Comparison of ENCODE assay signal across 20 cellular contexts in the genomic region with DNA sequence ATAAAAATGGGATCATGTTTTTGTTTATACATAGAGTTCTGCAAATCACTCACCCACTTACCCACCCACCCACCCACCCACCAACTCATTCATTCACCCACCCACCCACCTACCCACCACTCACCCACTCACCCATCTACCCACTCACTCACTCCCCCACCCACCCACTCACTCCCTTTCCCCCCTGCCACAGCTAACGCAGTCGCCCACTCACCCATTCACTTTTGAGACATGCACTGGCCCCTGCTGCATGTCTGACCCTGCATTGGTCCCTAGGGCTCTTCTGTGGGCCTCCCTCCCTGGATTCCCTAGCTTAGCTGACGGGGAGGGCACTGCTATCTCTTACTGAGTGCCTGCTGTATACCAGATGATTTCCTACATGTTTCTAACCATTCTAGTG.
A peak's percentile ranks its signal among the peaks of the same experiment; 100 is the strongest.
DNase-seq lines count a peak whose midpoint lies in the region; FAIRE-seq and TF ChIP-seq lines count a peak whose summit lies in the region.
"Had no signal": no experiment of that assay in that cellular context is flagged by ENCODE, and none has a peak within 500 bp of the region (broad histone marks: within the 10 kb centered on the region; RNA-seq: fewer than 3 reads in every experiment).

No MANE protein-coding gene starts in this region.

- no peak overlapping the region for H2AFZ ChIP-seq in H1 (ENCODE audit: low read length)
- H2AFZ ChIP-seq: GM23248 had no signal

- no peaks in the 10 kb centered on the region for H3K36me3 Mint-ChIP-seq in CD8-positive, alpha-beta memory T cell
- H3K36me3 Mint-ChIP-seq: CD4-positive, alpha-beta memory T cell had no signal

- H3K4me2 ChIP-seq in BLaER1 (peak overlapping the region; percentile 97; the same call in 1 of the 2 replicates), H1 (ENCODE audit: insufficient read depth in 1 of 2, low read depth in 2 of 2, low read length in 2 of 2) (no peak overlapping the region)

- H2BK120ac ChIP-seq in H1 (replicated peaks; ENCODE audit: low read depth, low read length), result no peak overlapping the region

- H3K9me3 ChIP-seq in BLaER1 (no peaks in the 10 kb centered on the region), HEK293 (ENCODE audit: control insufficient read depth, insufficient read depth, low read depth, low read length) (no peaks in the 10 kb centered on the region), H1 (ENCODE audit: insufficient read depth in 2 of 2, low read depth in 1 of 2, low read length in 1 of 2) (no peaks in the 10 kb centered on the region)
- no peaks in the 10 kb centered on the region for H3K9me3 ChIP-seq in CD8-positive, alpha-beta memory T cell (ENCODE audit: low read length)
- H3K9me3 ChIP-seq: Caco-2, HAP-1 had no signal

- H2BK15ac ChIP-seq in H1 (ENCODE audit: low read length), result peak overlapping the region; percentile 72; the same call in 1 of the 2 replicates

- H3K27ac ChIP-seq in BLaER1 (no peak overlapping the region), HEK293 (ENCODE audit: extremely low read depth, low read depth, low read length) (no peak overlapping the region), H1 (ENCODE audit: low read depth, low read length) (no peak overlapping the region)
- H3K27ac ChIP-seq in CD8-positive, alpha-beta memory T cell (ENCODE audit: low read depth, low read length), result no peak overlapping the region
- H3K27ac ChIP-seq: 22Rv1, GM23248 had no signal

- H3K79me2 ChIP-seq in H1 (ENCODE audit: control insufficient read depth in 1 of 2, insufficient read depth in 2 of 2, low read length in 2 of 2), result no peaks in the 10 kb centered on the region

- 0 out of 2 replicates have a peak overlapping the region, but pooled peaks have one; percentile 9 for H2BK20ac ChIP-seq in H1 (ENCODE audit: low read length)

- POLR2A ChIA-PET in HEK293 (lab: Yijun Ruan, JAX), result no interaction called here
- POLR2A ChIA-PET in H1 (lab: Charles Lee; ENCODE audit: partially characterized antibody), result interaction anchor here (0.6 kb wide), 1 partner anchor 18 kb away, joined by 3 read pairs; no protein-coding TSS in a partner anchor
- POLR2A ChIA-PET in CD8-positive, alpha-beta memory T cell (lab: Charles Lee), result no interaction called here

- no peak overlapping the region for H3K4ac ChIP-seq in H1 (replicated peaks; ENCODE audit: insufficient read length, low read depth, low read length)

- H4K5ac ChIP-seq in H1 (ENCODE audit: insufficient read length, low read depth, low read length), result no peak overlapping the region

- TF ChIP-seq POLR2A in H1 (IDR thresholded peaks at IDR 0.05; ENCODE audit: control extremely low read depth in 1 of 2, low read depth in 2 of 2, low read length in 2 of 2), result no peak

- no peak overlapping the region; the same call in 1 of the 2 replicates for H4K8ac ChIP-seq in H1 (ENCODE audit: extremely low read depth, insufficient read depth, low read length)

- no peak overlapping the region for H3K27ac Mint-ChIP-seq in CD8-positive, alpha-beta memory T cell
- H3K27ac Mint-ChIP-seq: B cell had no signal

- no peaks in the 10 kb centered on the region; the same call in 1 of the 2 replicates for H3K23me2 ChIP-seq in H1 (ENCODE audit: low read depth, low read length)

- TF ChIP-seq EP300 in H1 (IDR thresholded peaks at IDR 0.05; ENCODE audit: borderline replicate concordance in 1 of 2, low read depth in 2 of 2, low read length in 2 of 2), result no peak

- H3K4me1 ChIP-seq in BLaER1 (peaks cover 67% of the 10 kb centered on the region), HEK293 (ENCODE audit: control insufficient read depth, insufficient read depth, low read length) (no peaks in the 10 kb centered on the region), H1 (replicated peaks in 1 of 4; ENCODE audit: control insufficient read depth in 3 of 4, insufficient read depth in 4 of 4, low read length in 3 of 4) (peaks cover 12 to 32% (median 23%) of the 10 kb centered on the region in 4 experiments)
- H3K4me1 ChIP-seq in CD8-positive, alpha-beta memory T cell (ENCODE audit: insufficient read depth, low read length), result no peaks in the 10 kb centered on the region
- H3K4me1 ChIP-seq: Caco-2, HAP-1 had no signal

- no peaks in the 10 kb centered on the region for H3K79me1 ChIP-seq in H1 (ENCODE audit: low read depth, low read length)

- H3K27me3 ChIP-seq in BLaER1 (no peaks in the 10 kb centered on the region), H1 (replicated peaks in 1 of 4; ENCODE audit: control insufficient read depth in 3 of 4, extremely low read depth in 1 of 4, insufficient read depth in 3 of 4, low read length in 3 of 4) (no peaks in the 10 kb centered on the region; a peak in 1 of 7 replicates)
- no peaks in the 10 kb centered on the region for H3K27me3 ChIP-seq in CD8-positive, alpha-beta memory T cell (ENCODE audit: insufficient read depth, low read length, poor library complexity, severe bottlenecking)

- no peak overlapping the region for H3K4me3 ChIP-seq in BLaER1
- no peak overlapping the region for H3K4me3 ChIP-seq in HEK293 (ENCODE audit: low read depth, low read length)
- no peak overlapping the region for H3K4me3 ChIP-seq in H1 (ENCODE audit: extremely low read depth in 1 of 4, insufficient read depth in 2 of 4, low read depth in 3 of 4, low read length in 4 of 4)
- no peak overlapping the region for H3K4me3 ChIP-seq in CD8-positive, alpha-beta memory T cell (ENCODE audit: low read length)
- H3K4me3 ChIP-seq: GM12878, GM23248, HAP-1 had no signal

- no peak overlapping the region for H3K14ac ChIP-seq in H1 (ENCODE audit: insufficient read length)

- 0 out of 2 replicates have a peak overlapping the region, but pooled peaks have one; percentile 68 for H2BK12ac ChIP-seq in H1 (ENCODE audit: low read depth, low read length)

- no peak overlapping the region for H3K23ac ChIP-seq in H1 (ENCODE audit: insufficient read length)

- no peak for TF ChIP-seq CTCF in HEK293 (tag by site-specific recombination; IDR thresholded peaks at IDR 0.05)
- TF ChIP-seq CTCF in H1 (IDR thresholded peaks at IDR 0.05; ENCODE audit: control extremely low read depth in 1 of 3, insufficient read depth in 1 of 3, low read depth in 1 of 3, low read length in 3 of 3), result no peak

- no peak overlapping the region for H3K4me3 Mint-ChIP-seq in CD8-positive, alpha-beta memory T cell
- H3K4me3 Mint-ChIP-seq: B cell; CD4-positive, alpha-beta memory T cell had no signal

- H3K9ac ChIP-seq in BLaER1, result no peak overlapping the region; the same call in 1 of the 2 replicates
- H3K9ac ChIP-seq in H1 (replicated peaks in 1 of 4; ENCODE audit: extremely low read depth in 1 of 4, low read depth in 3 of 4, low read length in 3 of 4), result no peak overlapping the region
- H3K9ac ChIP-seq: GM23248 had no signal

- H3K4me1 Mint-ChIP-seq in CD8-positive, alpha-beta memory T cell, result peaks cover 0 to 9% (median 0%) of the 10 kb centered on the region in 3 donors
- H3K4me1 Mint-ChIP-seq: B cell; CD4-positive, alpha-beta memory T cell had no signal

- H3K56ac ChIP-seq in H1 (replicated peaks; ENCODE audit: insufficient read length, low read depth, low read length), result no peak overlapping the region

- H3K18ac ChIP-seq in H1 (ENCODE audit: extremely low read depth, low read length), result no peak overlapping the region; the same call in 1 of the 2 replicates

- WGBS in H1 (ENCODE audit: extremely low coverage in 1 of 2, insufficient coverage in 1 of 2, insufficient read length in 1 of 2, insufficient replicate concordance in 2 of 2, low coverage in 1 of 2, low lambda C conversion rate in 2 of 2, missing lambda C conversion rate in 1 of 2), 2 experiments, result 73% methylated on average over 3 of the region's 3 CpGs; no CpG with 5 or more reads in 1 of the 2 experiments

- H2AK5ac ChIP-seq in H1 (ENCODE audit: low read depth, low read length), result no peak overlapping the region

- peaks cover 23 to 45% of the 10 kb centered on the region in 2 donors for H3K27me3 Mint-ChIP-seq in CD8-positive, alpha-beta memory T cell

- DNase-seq in H1 (ENCODE audit: low read depth in 1 of 2, low spot score in 2 of 2) (no peak), RKO (ENCODE audit: low spot score) (no peak), NOMO-1 treated with dmso at 0.1 percent for 144 hours (lab: John Stamatoyannopoulos, UW; ENCODE audit: unreplicated experiment) (no peak)
- no peak for DNase-seq in CD8-positive, alpha-beta memory T cell
- DNase-seq: C1 segment of cervical spinal cord; Caco-2; CD4-positive, alpha-beta memory T cell; DMS153; EL; GDM1; GM23248 had no signal

- CTCF ChIA-PET in HEK293 (lab: Yijun Ruan, JAX) (no interaction called here), H1 (lab: Charles Lee; ENCODE audit: partially characterized antibody) (interaction anchor here (1.1 to 8.9 kb wide), 11 partner anchors 7 to 454 kb away, joined by 3 to 71 read pairs (median 5); no protein-coding TSS in a partner anchor)
- CTCF ChIA-PET in CD8-positive, alpha-beta memory T cell (lab: Charles Lee), result interaction anchor here (1.7 kb wide), 1 partner anchor 11 kb away, joined by 4 read pairs; no protein-coding TSS in a partner anchor

- no peak overlapping the region for H2BK5ac ChIP-seq in H1 (ENCODE audit: low read depth, low read length)

- no peaks in the 10 kb centered on the region for H3K9me3 Mint-ChIP-seq in CD8-positive, alpha-beta memory T cell
- H3K9me3 Mint-ChIP-seq: CD4-positive, alpha-beta memory T cell had no signal

- no peaks in the 10 kb centered on the region for H3K36me3 ChIP-seq in BLaER1
- H3K36me3 ChIP-seq in HEK293 (ENCODE audit: control insufficient read depth in 2 of 2, insufficient read depth in 1 of 2, low read length in 2 of 2), result no peaks in the 10 kb centered on the region
- no peaks in the 10 kb centered on the region for H3K36me3 ChIP-seq in H1 (ENCODE audit: control insufficient read depth in 2 of 4, insufficient read depth in 4 of 4, low read length in 3 of 4)
- H3K36me3 ChIP-seq in CD8-positive, alpha-beta memory T cell (ENCODE audit: insufficient read depth, low read length), result no peaks in the 10 kb centered on the region
- H3K36me3 ChIP-seq: HAP-1 had no signal

- H4K20me1 ChIP-seq in BLaER1, result no peaks in the 10 kb centered on the region
- H4K20me1 ChIP-seq in H1 (replicated peaks in 1 of 2; ENCODE audit: control insufficient read depth in 1 of 2, insufficient read depth in 2 of 2, low read length in 2 of 2), result peaks cover 0 to 1% of the 10 kb centered on the region in 2 experiments

- TF ChIP-seq RAD21 in H1 (IDR thresholded peaks at IDR 0.05 in 1 of 2, conservative IDR thresholded peaks at IDR 0.05 in 1 of 2; ENCODE audit: low read depth in 2 of 2, low read length in 2 of 2), result no peak

- no peak for FAIRE-seq in H1 (lab: Jason Lieb, UNC)
- FAIRE-seq: A204.1, GM12878, GM19239, H54 had no signal

- no peak overlapping the region for H4K91ac ChIP-seq in H1 (replicated peaks; ENCODE audit: insufficient read length, low read length)

TF ChIP-seq in HEK293, 187 proteins besides CTCF, POLR2A, EP300 and RAD21:
- TF ChIP-seq ZFHX2 (tag by site-specific recombination; conservative IDR thresholded peaks at IDR 0.05) (peak; percentile 95), GFI1B (tag by site-specific recombination; IDR thresholded peaks at IDR 0.05) (no peak), EGR2 (tag by site-specific recombination; IDR thresholded peaks at IDR 0.05; ENCODE audit: low read depth) (peak; percentile 89)

TF ChIP-seq in H1, 55 proteins besides CTCF, POLR2A, EP300 and RAD21 (continues in another document):
- TF ChIP-seq FOSL1 (IDR thresholded peaks at IDR 0.05; ENCODE audit: insufficient read depth, low read depth, low read length) (no peak), SUZ12 (IDR thresholded peaks at IDR 0.05; ENCODE audit: low read length) (no peak), CHD2 (IDR thresholded peaks at IDR 0.05; ENCODE audit: low read length) (no peak), BACH1 (IDR thresholded peaks at IDR 0.05; ENCODE audit: low read length) (no peak)
